In the genomic region with DNA sequence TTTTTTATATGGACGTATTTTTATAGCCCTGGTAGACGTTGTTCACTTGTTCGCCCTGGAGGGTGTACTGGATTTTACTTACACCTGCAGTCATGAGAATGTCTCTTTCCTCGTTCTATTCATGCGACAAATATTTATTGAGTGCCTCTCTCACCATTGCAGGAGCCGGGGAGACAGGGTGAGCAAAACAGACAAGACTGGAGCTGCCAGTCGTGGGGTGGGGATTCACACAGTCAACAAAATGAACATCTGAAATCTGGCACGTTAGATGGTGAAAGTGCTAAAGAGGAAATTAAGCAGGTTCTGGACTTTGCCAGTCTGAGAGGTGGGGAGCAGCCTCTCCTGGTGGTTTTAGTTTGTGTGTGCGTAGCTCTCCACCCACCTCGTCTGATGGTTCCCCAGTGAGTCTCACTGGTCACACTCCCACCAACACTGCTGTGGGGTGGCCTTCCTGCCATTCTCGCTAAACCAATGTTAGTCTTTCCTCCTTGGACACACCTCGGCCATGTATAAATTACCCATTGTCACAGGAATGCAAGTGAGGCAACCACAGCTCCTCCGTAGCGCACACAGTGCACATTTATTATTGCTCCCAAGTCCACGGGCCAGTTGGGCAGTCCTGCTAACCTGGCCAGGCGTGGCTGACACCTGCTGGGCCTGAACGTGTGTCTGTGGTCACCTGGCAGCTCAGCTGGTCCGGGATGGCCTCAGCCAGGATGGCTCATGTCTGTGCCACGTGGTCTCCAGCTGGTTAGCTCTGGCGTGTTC, we compare ENCODE assay signal across 20 cellular contexts. TPM values are rescaled to one million over a fixed set of nuclear protein-coding genes. Genes with fewer than 3 reads are reported as not detected.
DNase-seq lines count a peak whose midpoint lies in the region; ATAC-seq, FAIRE-seq and TF ChIP-seq lines count a peak whose summit lies in the region.
"Had no signal": no experiment of that assay in that cellular context is flagged by ENCODE, and none has a peak within 500 bp of the region (broad histone marks: within the 10 kb centered on the region; RNA-seq: fewer than 3 reads in every experiment).

No MANE protein-coding gene starts in this region.

- H3K27me3 Mint-ChIP-seq in neural progenitor cell (ENCODE audit: insufficient read depth, low read depth) = no peaks in the 10 kb centered on the region
- H3K27me3 Mint-ChIP-seq in activated T-helper 1 cell treated with anti-CD3 and anti-CD28 coated beads, Interleukin-12 subunit alpha, Interleukin-12 subunit beta, Interleukin-2, Interleukin-4 antibody, amounts not matched to agents 30 ng/mL and 10 ng/mL and 1 ng/mL, durations not matched to agents 14 hours and 24 hours and 36 hours (ENCODE audit: insufficient read depth) = peaks cover 2% of the 10 kb centered on the region
- H3K27me3 Mint-ChIP-seq: activated B cell treated with CpG ODN at 0.5 μM for 24 hours had no signal

- in situ Hi-C loops in HepG2 (cut with HindIII; ENCODE audit: extremely low pct_ligation_motif_present, low pct_unique_long_range_greater_than_20kb) = no loop called here

- WGBS in HepG2 (ENCODE audit: low lambda C conversion rate) = 12% methylated on average over 18 of the region's 20 CpGs
- 70% methylated on average over 15 of the region's 20 CpGs for WGBS in right lobe of liver (ENCODE audit: insufficient coverage, low coverage, low lambda C conversion rate, missing lambda C conversion rate)

- no peaks in the 10 kb centered on the region for H3K9me3 ChIP-seq in HepG2 (ENCODE audit: low read length)
- no peaks in the 10 kb centered on the region for H3K9me3 ChIP-seq in right lobe of liver
- H3K9me3 ChIP-seq in neural progenitor cell (ENCODE audit: low read depth) = no peaks in the 10 kb centered on the region
- H3K9me3 ChIP-seq: MG63, thyroid gland had no signal

- H3K27ac ChIP-seq in HepG2 (ENCODE audit: extremely low read length, insufficient read depth, low read length) (no peak overlapping the region), right lobe of liver (no peak overlapping the region), neural progenitor cell (no peak overlapping the region)
- H3K27ac ChIP-seq: C4-2B, dorsolateral prefrontal cortex, thyroid gland had no signal

- H3K9ac ChIP-seq in HepG2 (ENCODE audit: insufficient read depth, low read depth, low read length) = no peak overlapping the region
- no peak overlapping the region for H3K9ac ChIP-seq in neural progenitor cell

- peaks cover 25% of the 10 kb centered on the region for H3K4me1 Mint-ChIP-seq in neural progenitor cell
- H3K4me1 Mint-ChIP-seq in activated T-helper 1 cell treated with anti-CD3 and anti-CD28 coated beads, Interleukin-12 subunit alpha, Interleukin-12 subunit beta, Interleukin-2, Interleukin-4 antibody, amounts not matched to agents 30 ng/mL and 10 ng/mL and 1 ng/mL, durations not matched to agents 14 hours and 24 hours and 36 hours (ENCODE audit: low read depth) = no peaks in the 10 kb centered on the region
- H3K4me1 Mint-ChIP-seq: activated B cell treated with CpG ODN at 0.5 μM for 24 hours had no signal

- no peak overlapping the region for H3K4me3 Mint-ChIP-seq in neural progenitor cell
- no peak overlapping the region for H3K4me3 Mint-ChIP-seq in activated T-helper 1 cell treated with anti-CD3 and anti-CD28 coated beads, Interleukin-12 subunit alpha, Interleukin-12 subunit beta, Interleukin-2, Interleukin-4 antibody, amounts not matched to agents 30 ng/mL and 10 ng/mL and 1 ng/mL, durations not matched to agents 14 hours and 24 hours and 36 hours
- H3K4me3 Mint-ChIP-seq: activated B cell treated with CpG ODN at 0.5 μM for 24 hours; activated T-cell treated with anti-CD3 and anti-CD28 coated beads, Interleukin-2, amount 50 U/mL, for 72 hours; T-helper 1 cell treated with Interleukin-12 subunit alpha and Interleukin-12 subunit beta and Interleukin-4 antibody, amounts not matched to agents 30 μg/mL and 1 μg/mL, for 36 hours had no signal

- ATAC-seq in HepG2 = no peak
- ATAC-seq in right lobe of liver = no peak
- ATAC-seq: activated T-cell treated with anti-CD3 and anti-CD28 coated beads, Interleukin-2, amount 50 U/mL, for 72 hours had no signal

- H3K4me2 ChIP-seq in HepG2 (ENCODE audit: low read depth, low read length) = no peak overlapping the region
- no peak overlapping the region for H3K4me2 ChIP-seq in neural progenitor cell

- peaks cover 8 to 43% of the 10 kb centered on the region in 2 experiments; a peak in 4 of 5 replicates for H3K27me3 ChIP-seq in HepG2 (ENCODE audit: control insufficient read depth in 1 of 2, insufficient read depth in 2 of 2, low read length in 2 of 2)
- H3K27me3 ChIP-seq in right lobe of liver = no peaks in the 10 kb centered on the region
- H3K27me3 ChIP-seq in neural progenitor cell = no peaks in the 10 kb centered on the region
- H3K27me3 ChIP-seq: dorsolateral prefrontal cortex, MG63, thyroid gland had no signal

- no peak for TF ChIP-seq CTCF in HepG2 (CRISPR knock-in tag; IDR thresholded peaks at IDR 0.05)
- TF ChIP-seq CTCF in right lobe of liver (IDR thresholded peaks at IDR 0.05) = no peak
- no peak for TF ChIP-seq CTCF in neural progenitor cell (IDR thresholded peaks at IDR 0.05)

- H3K4me1 ChIP-seq in HepG2 (ENCODE audit: insufficient read depth, low read length) (peaks cover 6% of the 10 kb centered on the region; the same call in 1 of the 2 replicates), right lobe of liver (no peaks in the 10 kb centered on the region), neural progenitor cell (no peaks in the 10 kb centered on the region)
- H3K4me1 ChIP-seq: thyroid gland had no signal

- H4K20me1 ChIP-seq in HepG2 (ENCODE audit: insufficient read depth, low read length) = no peaks in the 10 kb centered on the region
- H4K20me1 ChIP-seq in neural progenitor cell (ENCODE audit: low read depth) = no peaks in the 10 kb centered on the region

- H2AFZ ChIP-seq in HepG2 (ENCODE audit: low read length) = no peak overlapping the region
- no peak overlapping the region for H2AFZ ChIP-seq in neural progenitor cell (replicated peaks)

- no peak for TF ChIP-seq EP300 in HepG2 (IDR thresholded peaks at IDR 0.05; ENCODE audit: low read depth in 2 of 2, low read length in 2 of 2)
- no peak for TF ChIP-seq EP300 in HepG2 (CRISPR knock-in tag; IDR thresholded peaks at IDR 0.05; ENCODE audit: borderline replicate concordance)

- CTCF ChIA-PET in HepG2 (lab: Yijun Ruan, JAX; ENCODE audit: low intra/inter-chr PET ratio, low total read pairs) = no interaction called here

- POLR2A ChIA-PET in HepG2 (lab: Yijun Ruan, JAX) = no interaction called here

- BruUV-seq in HepG2 (replicated peaks; lab: Mats Ljungman, UMichigan) = no TSS peak

- no peaks in the 10 kb centered on the region for H3F3A ChIP-seq in neural progenitor cell (ENCODE audit: low read depth)

- H3K36me3 ChIP-seq in HepG2 (replicated peaks in 1 of 2; ENCODE audit: control insufficient read depth in 1 of 2, insufficient read depth in 2 of 2, low read length in 2 of 2) (no peaks in the 10 kb centered on the region), right lobe of liver (no peaks in the 10 kb centered on the region), neural progenitor cell (no peaks in the 10 kb centered on the region)
- H3K36me3 ChIP-seq: MG63, thyroid gland had no signal

- no peaks in the 10 kb centered on the region for H3K9me3 Mint-ChIP-seq in neural progenitor cell
- H3K9me3 Mint-ChIP-seq in activated T-helper 1 cell treated with anti-CD3 and anti-CD28 coated beads, Interleukin-12 subunit alpha, Interleukin-12 subunit beta, Interleukin-2, Interleukin-4 antibody, amounts not matched to agents 30 ng/mL and 10 ng/mL and 1 ng/mL, durations not matched to agents 14 hours and 24 hours and 36 hours = no peaks in the 10 kb centered on the region
- H3K9me3 Mint-ChIP-seq: activated B cell treated with CpG ODN at 0.5 μM for 24 hours; activated T-cell treated with anti-CD3 and anti-CD28 coated beads, Interleukin-2, amount 50 U/mL, for 72 hours; T-helper 1 cell treated with Interleukin-12 subunit alpha and Interleukin-12 subunit beta and Interleukin-4 antibody, amounts not matched to agents 30 μg/mL and 1 μg/mL, for 36 hours had no signal

- H3K79me2 ChIP-seq in HepG2 (ENCODE audit: insufficient read depth, low read length) (no peaks in the 10 kb centered on the region), neural progenitor cell (ENCODE audit: low read depth) (no peaks in the 10 kb centered on the region)

- no peak for TF ChIP-seq RAD21 in HepG2 (CRISPR knock-in tag; IDR thresholded peaks at IDR 0.05)

- H3K27ac Mint-ChIP-seq in neural progenitor cell = peak overlapping the region; percentile 62
- no peak overlapping the region for H3K27ac Mint-ChIP-seq in activated T-helper 1 cell treated with anti-CD3 and anti-CD28 coated beads, Interleukin-12 subunit alpha, Interleukin-12 subunit beta, Interleukin-2, Interleukin-4 antibody, amounts not matched to agents 30 ng/mL and 10 ng/mL and 1 ng/mL, durations not matched to agents 14 hours and 24 hours and 36 hours
- H3K27ac Mint-ChIP-seq: activated B cell treated with CpG ODN at 0.5 μM for 24 hours; activated T-cell treated with anti-CD3 and anti-CD28 coated beads, Interleukin-2, amount 50 U/mL, for 72 hours; T-helper 1 cell treated with Interleukin-12 subunit alpha and Interleukin-12 subunit beta and Interleukin-4 antibody, amounts not matched to agents 30 μg/mL and 1 μg/mL, for 36 hours had no signal

- no peak for FAIRE-seq in HepG2 (lab: Jason Lieb, UNC)

- TF ChIP-seq POLR2A in HepG2 (IDR thresholded peaks at IDR 0.05; ENCODE audit: insufficient read depth in 1 of 2, low read depth in 2 of 2, low read length in 2 of 2) (no peak), right lobe of liver (IDR thresholded peaks at IDR 0.05) (no peak)

- DNase-seq in HepG2 (ENCODE audit: low spot score) (peak; percentile 19), right lobe of liver (no peak), cerebellum (ENCODE audit: low spot score) (peak; percentile 40), neural progenitor cell (ENCODE audit: low spot score) (no peak), SW 1271 (lab: John Stamatoyannopoulos, UW) (no peak), NCI-H1694 (lab: John Stamatoyannopoulos, UW) (no peak), ureter (ENCODE audit: low spot score) (no peak)
- no peak for DNase-seq in activated T-helper 1 cell treated with anti-CD3 and anti-CD28 coated beads, Interleukin-12 subunit alpha, Interleukin-12 subunit beta, Interleukin-2, Interleukin-4 antibody, amounts not matched to agents 30 ng/mL and 10 ng/mL and 1 ng/mL, durations not matched to agents 14 hours and 24 hours and 36 hours (ENCODE audit: low spot score)
- DNase-seq: ACHN; activated B cell treated with CpG ODN at 0.5 μM for 24 hours; activated T-cell treated with anti-CD3 and anti-CD28 coated beads, Interleukin-2, amount 50 U/mL, for 72 hours; glutamatergic neuron; MG63; NCI-H187 treated with DMSO at 0.1 percent for 48 hours; NCI-H345; NK-92 treated with Interleukin-12 subunit alpha and Interleukin-12 subunit beta, amount 100 ng/mL, for 24 hours; thyroid gland had no signal

- no peaks in the 10 kb centered on the region for H3K36me3 Mint-ChIP-seq in neural progenitor cell
- H3K36me3 Mint-ChIP-seq in activated T-helper 1 cell treated with anti-CD3 and anti-CD28 coated beads, Interleukin-12 subunit alpha, Interleukin-12 subunit beta, Interleukin-2, Interleukin-4 antibody, amounts not matched to agents 30 ng/mL and 10 ng/mL and 1 ng/mL, durations not matched to agents 14 hours and 24 hours and 36 hours (ENCODE audit: low read depth) = no peaks in the 10 kb centered on the region

- H3K4me3 ChIP-seq in HepG2 (replicated peaks in 1 of 3; ENCODE audit: insufficient read depth in 1 of 3, low read depth in 2 of 3, low read length in 3 of 3) (no peak overlapping the region), right lobe of liver (no peak overlapping the region), neural progenitor cell (no peak overlapping the region)
- H3K4me3 ChIP-seq: dorsolateral prefrontal cortex, MG63, thyroid gland had no signal

- intact Hi-C loops in HepG2 (cut with micrococcal nuclease; ENCODE audit: unreplicated experiment) (no loop called here), right lobe of liver (cut with DNase I) (no loop called here)
- intact Hi-C loops in activated T-helper 1 cell treated with anti-CD3 and anti-CD28 coated beads, Interleukin-12 subunit alpha, Interleukin-12 subunit beta, Interleukin-2, Interleukin-4 antibody, amounts not matched to agents 30 ng/mL and 10 ng/mL and 1 ng/mL, durations not matched to agents 14 hours and 24 hours and 36 hours (cut with micrococcal nuclease) = no loop called here

RNA-seq across cellular contexts. Expression of gene FBLN2, which starts 31.5 kb away (rescaled TPM):
- total RNA-seq in HepG2 (2016; rRNA removed; fragmentation: Illumina TruSeq; extraction: Trizol) (not detected in 2 replicates), right lobe of liver (1 to 10 TPM; 1.9 to 4.0 (median 2.7) TPM), cerebellum (11.3 TPM), neural progenitor cell (ENCODE audit: low replicate concordance) (15.0 and 15.9 TPM in 2 replicates), ureter (42.7 TPM)
- total RNA-seq in HepG2 (2016; cell fraction: cytosol; rRNA removed; fragmentation: Illumina TruSeq; extraction: Trizol; ENCODE audit: low read depth) = not detected in 2 replicates
- total RNA-seq in HepG2 (2016; cell fraction: insoluble cytoplasmic fraction; rRNA removed; fragmentation: Illumina TruSeq; extraction: Trizol) = not detected in 2 replicates
- total RNA-seq in HepG2 (2016; cell fraction: membrane; rRNA removed; fragmentation: Illumina TruSeq; extraction: Trizol) = not detected in 2 replicates
- not detected in 2 replicates for total RNA-seq in HepG2 (2016; cell fraction: nucleus; rRNA removed; fragmentation: Illumina TruSeq; extraction: Trizol)
- polyA plus RNA-seq in HepG2 (2011; rRNA removed) = 0.04 TPM in 1 of 2 replicates, not detected in the other
- 0.04 TPM in 2 replicates for polyA plus RNA-seq in HepG2 (2011; cell fraction: cytosol; rRNA removed)
- 0.02 and 0.05 TPM in 2 replicates for polyA plus RNA-seq in HepG2 (2011; cell fraction: nucleus; rRNA removed)
- polyA plus RNA-seq in HepG2 (2012) = 0.05 and 0.08 TPM in 2 replicates
- not detected in 2 replicates for polyA plus RNA-seq in HepG2 (2016; cell fraction: cytosol; fragmentation: Illumina TruSeq; extraction: Trizol; ENCODE audit: low read depth)
- not detected in 2 replicates for polyA plus RNA-seq in HepG2 (2016; cell fraction: insoluble cytoplasmic fraction; fragmentation: Illumina TruSeq; extraction: Trizol; ENCODE audit: low read depth)
- polyA plus RNA-seq in HepG2 (2016; cell fraction: membrane; fragmentation: Illumina TruSeq; extraction: Trizol; ENCODE audit: low read depth) = not detected in 2 replicates
- polyA plus RNA-seq in HepG2 (2016; cell fraction: nucleus; fragmentation: Illumina TruSeq; extraction: Trizol; ENCODE audit: insufficient read depth, low read depth) = not detected in 2 replicates
- polyA minus RNA-seq in HepG2 (2011; rRNA and poly(A)+ RNA removed; ENCODE audit: low replicate concordance) = 0.06 and 0.12 TPM in 2 replicates
- not detected in 2 replicates for polyA minus RNA-seq in HepG2 (2011; cell fraction: cytosol; rRNA and poly(A)+ RNA removed)
- polyA minus RNA-seq in HepG2 (2011; cell fraction: nucleus; rRNA and poly(A)+ RNA removed) = 0.37 TPM in 1 of 2 replicates, not detected in the other
- not detected in 2 replicates for total RNA-seq in activated T-helper 1 cell treated with anti-CD3 and anti-CD28 coated beads, Interleukin-12 subunit alpha, Interleukin-12 subunit beta, Interleukin-2, Interleukin-4 antibody, amounts not matched to agents 30 ng/mL and 10 ng/mL and 1 ng/mL, durations not matched to agents 14 hours and 24 hours and 36 hours

Comparison
In these comparisons a context has a peak if more than half of its experiments do, and no peak if none do; other contexts are left out.
1. DNase-seq: peak in HepG2 (single experiment) and cerebellum (single experiment); none in right lobe of liver (0 of 3), neural progenitor cell (single experiment), SW 1271 (0 of 2), NCI-H1694 (single experiment), activated T-helper 1 cell treated with anti-CD3 and anti-CD28 coated beads, Interleukin-12 subunit alpha, Interleukin-12 subunit beta, Interleukin-2, Interleukin-4 antibody, amounts not matched to agents 30 ng/mL and 10 ng/mL and 1 ng/mL, durations not matched to agents 14 hours and 24 hours and 36 hours (single experiment) and ureter (single experiment).